Comparison of ENCODE assay signal across 2 cellular contexts in the genomic region with DNA sequence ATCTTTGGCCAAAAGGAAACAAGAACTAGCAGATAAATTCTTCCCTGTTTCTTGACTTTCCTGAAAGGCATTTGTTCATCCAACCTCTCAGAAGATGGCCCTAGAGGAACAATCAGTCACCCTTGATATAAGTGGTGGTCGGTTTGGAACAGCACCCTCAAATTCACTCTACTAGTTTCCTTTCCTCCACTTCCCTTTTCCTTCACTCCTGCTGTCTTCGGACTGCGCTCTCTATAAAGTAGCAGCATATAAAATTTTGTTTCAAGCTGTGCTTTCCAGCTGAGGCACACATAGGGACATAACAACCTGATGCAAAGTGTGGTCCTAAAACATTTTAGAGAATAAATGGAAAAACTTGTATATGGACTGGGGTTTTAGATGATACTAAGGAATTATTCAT.
TF ChIP-seq lines count a peak whose summit lies in the region.

No MANE protein-coding gene starts in this region.

TF ChIP-seq in GM23338, 12 proteins besides CTCF, POLR2A, EP300 and RAD21 (continues in another document):
- TF ChIP-seq CREB1 (CRISPR knock-in tag; IDR thresholded peaks at IDR 0.05; ENCODE audit: low read depth): no peak
- TF ChIP-seq, protein P1, sequence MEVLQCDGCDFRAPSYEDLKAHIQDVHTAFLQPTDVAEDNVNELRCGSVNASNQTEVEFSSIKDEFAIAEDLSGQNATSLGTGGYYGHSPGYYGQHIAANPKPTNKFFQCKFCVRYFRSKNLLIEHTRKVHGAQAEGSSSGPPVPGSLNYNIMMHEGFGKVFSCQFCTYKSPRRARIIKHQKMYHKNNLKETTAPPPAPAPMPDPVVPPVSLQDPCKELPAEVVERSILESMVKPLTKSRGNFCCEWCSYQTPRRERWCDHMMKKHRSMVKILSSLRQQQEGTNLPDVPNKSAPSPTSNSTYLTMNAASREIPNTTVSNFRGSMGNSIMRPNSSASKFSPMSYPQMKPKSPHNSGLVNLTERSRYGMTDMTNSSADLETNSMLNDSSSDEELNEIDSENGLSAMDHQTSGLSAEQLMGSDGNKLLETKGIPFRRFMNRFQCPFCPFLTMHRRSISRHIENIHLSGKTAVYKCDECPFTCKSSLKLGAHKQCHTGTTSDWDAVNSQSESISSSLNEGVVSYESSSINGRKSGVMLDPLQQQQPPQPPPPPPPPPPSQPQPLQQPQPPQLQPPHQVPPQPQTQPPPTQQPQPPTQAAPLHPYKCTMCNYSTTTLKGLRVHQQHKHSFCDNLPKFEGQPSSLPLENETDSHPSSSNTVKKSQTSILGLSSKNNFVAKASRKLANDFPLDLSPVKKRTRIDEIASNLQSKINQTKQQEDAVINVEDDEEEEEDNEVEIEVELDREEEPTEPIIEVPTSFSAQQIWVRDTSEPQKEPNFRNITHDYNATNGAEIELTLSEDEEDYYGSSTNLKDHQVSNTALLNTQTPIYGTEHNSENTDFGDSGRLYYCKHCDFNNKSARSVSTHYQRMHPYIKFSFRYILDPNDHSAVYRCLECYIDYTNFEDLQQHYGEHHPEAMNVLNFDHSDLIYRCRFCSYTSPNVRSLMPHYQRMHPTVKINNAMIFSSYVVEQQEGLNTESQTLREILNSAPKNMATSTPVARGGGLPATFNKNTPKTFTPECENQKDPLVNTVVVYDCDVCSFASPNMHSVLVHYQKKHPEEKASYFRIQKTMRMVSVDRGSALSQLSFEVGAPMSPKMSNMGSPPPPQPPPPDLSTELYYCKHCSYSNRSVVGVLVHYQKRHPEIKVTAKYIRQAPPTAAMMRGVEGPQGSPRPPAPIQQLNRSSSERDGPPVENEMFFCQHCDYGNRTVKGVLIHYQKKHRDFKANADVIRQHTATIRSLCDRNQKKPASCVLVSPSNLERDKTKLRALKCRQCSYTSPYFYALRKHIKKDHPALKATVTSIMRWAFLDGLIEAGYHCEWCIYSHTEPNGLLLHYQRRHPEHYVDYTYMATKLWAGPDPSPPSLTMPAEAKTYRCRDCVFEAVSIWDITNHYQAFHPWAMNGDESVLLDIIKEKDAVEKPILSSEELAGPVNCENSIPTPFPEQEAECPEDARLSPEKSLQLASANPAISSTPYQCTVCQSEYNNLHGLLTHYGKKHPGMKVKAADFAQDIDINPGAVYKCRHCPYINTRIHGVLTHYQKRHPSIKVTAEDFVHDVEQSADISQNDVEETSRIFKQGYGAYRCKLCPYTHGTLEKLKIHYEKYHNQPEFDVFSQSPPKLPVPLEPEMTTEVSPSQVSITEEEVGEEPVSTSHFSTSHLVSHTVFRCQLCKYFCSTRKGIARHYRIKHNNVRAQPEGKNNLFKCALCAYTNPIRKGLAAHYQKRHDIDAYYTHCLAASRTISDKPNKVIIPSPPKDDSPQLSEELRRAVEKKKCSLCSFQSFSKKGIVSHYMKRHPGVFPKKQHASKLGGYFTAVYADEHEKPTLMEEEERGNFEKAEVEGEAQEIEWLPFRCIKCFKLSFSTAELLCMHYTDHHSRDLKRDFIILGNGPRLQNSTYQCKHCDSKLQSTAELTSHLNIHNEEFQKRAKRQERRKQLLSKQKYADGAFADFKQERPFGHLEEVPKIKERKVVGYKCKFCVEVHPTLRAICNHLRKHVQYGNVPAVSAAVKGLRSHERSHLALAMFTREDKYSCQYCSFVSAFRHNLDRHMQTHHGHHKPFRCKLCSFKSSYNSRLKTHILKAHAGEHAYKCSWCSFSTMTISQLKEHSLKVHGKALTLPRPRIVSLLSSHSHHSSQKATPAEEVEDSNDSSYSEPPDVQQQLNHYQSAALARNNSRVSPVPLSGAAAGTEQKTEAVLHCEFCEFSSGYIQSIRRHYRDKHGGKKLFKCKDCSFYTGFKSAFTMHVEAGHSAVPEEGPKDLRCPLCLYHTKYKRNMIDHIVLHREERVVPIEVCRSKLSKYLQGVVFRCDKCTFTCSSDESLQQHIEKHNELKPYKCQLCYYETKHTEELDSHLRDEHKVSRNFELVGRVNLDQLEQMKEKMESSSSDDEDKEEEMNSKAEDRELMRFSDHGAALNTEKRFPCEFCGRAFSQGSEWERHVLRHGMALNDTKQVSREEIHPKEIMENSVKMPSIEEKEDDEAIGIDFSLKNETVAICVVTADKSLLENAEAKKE (CRISPR knock-in tag; IDR thresholded peaks at IDR 0.05): no peak
- no peak for TF ChIP-seq JUNB (IDR thresholded peaks at IDR 0.05; ENCODE audit: unreplicated experiment)
- TF ChIP-seq, protein P2, sequence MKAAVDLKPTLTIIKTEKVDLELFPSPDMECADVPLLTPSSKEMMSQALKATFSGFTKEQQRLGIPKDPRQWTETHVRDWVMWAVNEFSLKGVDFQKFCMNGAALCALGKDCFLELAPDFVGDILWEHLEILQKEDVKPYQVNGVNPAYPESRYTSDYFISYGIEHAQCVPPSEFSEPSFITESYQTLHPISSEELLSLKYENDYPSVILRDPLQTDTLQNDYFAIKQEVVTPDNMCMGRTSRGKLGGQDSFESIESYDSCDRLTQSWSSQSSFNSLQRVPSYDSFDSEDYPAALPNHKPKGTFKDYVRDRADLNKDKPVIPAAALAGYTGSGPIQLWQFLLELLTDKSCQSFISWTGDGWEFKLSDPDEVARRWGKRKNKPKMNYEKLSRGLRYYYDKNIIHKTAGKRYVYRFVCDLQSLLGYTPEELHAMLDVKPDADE (IDR thresholded peaks at IDR 0.05): no peak
- TF ChIP-seq ZNF331 (CRISPR knock-in tag; IDR thresholded peaks at IDR 0.05; ENCODE audit: low read depth): no peak
- TF ChIP-seq EZH2 (IDR thresholded peaks at IDR 0.05; ENCODE audit: low read depth, unreplicated experiment): no peak
- TF ChIP-seq POLR2AphosphoS5 (IDR thresholded peaks at IDR 0.05; ENCODE audit: low read depth): no peak
- TF ChIP-seq STAT1 (IDR thresholded peaks at IDR 0.05; ENCODE audit: unreplicated experiment): no peak
- TF ChIP-seq EZH2phosphoT487 (IDR thresholded peaks at IDR 0.05; ENCODE audit: unreplicated experiment): no peak
- TF ChIP-seq ZNF114 (CRISPR knock-in tag; IDR thresholded peaks at IDR 0.05): no peak
- TF ChIP-seq NANOG (IDR thresholded peaks at IDR 0.05; ENCODE audit: borderline replicate concordance): no peak

TF ChIP-seq in H1, 55 proteins besides CTCF, POLR2A, EP300 and RAD21:
- TF ChIP-seq POU5F1 (IDR thresholded peaks at IDR 0.05; ENCODE audit: low read depth, low read length) (no peak), TAF7 (optimal IDR thresholded peaks at IDR 0.05; ENCODE audit: borderline replicate concordance, low read depth, low read length) (no peak), CBX8 (IDR thresholded peaks at IDR 0.05; ENCODE audit: borderline replicate concordance, low read depth, low read length) (no peak), CBX5 (IDR thresholded peaks at IDR 0.05; ENCODE audit: low read depth, low read length) (no peak), BCL11A (IDR thresholded peaks at IDR 0.05; ENCODE audit: low read depth in 2 of 2, low read length in 2 of 2) (no peak), EGR1 (IDR thresholded peaks at IDR 0.05; ENCODE audit: borderline replicate concordance, low read depth, low read length) (no peak), HDAC2 (IDR thresholded peaks at IDR 0.05; ENCODE audit: borderline replicate concordance in 1 of 2, low read depth in 2 of 2, low read length in 2 of 2) (no peak), JUN (IDR thresholded peaks at IDR 0.05; ENCODE audit: low read depth, low read length) (no peak), SAP30 (IDR thresholded peaks at IDR 0.05; ENCODE audit: insufficient read depth, insufficient replicate concordance, low read length) (no peak), NANOG (IDR thresholded peaks at IDR 0.05; ENCODE audit: insufficient read depth, low read depth, low read length, poor library complexity, severe bottlenecking) (no peak), YY1 (IDR thresholded peaks at IDR 0.05; ENCODE audit: low read depth, low read length) (no peak), SIN3A (conservative IDR thresholded peaks at IDR 0.05 in 1 of 2, IDR thresholded peaks at IDR 0.05 in 1 of 2; ENCODE audit: low read depth in 1 of 2, low read length in 2 of 2) (no peak), ZNF274 (IDR thresholded peaks at IDR 0.05; ENCODE audit: borderline replicate concordance, extremely low read depth, low read length) (no peak)
- TF ChIP-seq, protein P3, sequence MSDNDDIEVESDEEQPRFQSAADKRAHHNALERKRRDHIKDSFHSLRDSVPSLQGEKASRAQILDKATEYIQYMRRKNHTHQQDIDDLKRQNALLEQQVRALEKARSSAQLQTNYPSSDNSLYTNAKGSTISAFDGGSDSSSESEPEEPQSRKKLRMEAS (IDR thresholded peaks at IDR 0.05): no peak
- TF ChIP-seq, protein P4, sequence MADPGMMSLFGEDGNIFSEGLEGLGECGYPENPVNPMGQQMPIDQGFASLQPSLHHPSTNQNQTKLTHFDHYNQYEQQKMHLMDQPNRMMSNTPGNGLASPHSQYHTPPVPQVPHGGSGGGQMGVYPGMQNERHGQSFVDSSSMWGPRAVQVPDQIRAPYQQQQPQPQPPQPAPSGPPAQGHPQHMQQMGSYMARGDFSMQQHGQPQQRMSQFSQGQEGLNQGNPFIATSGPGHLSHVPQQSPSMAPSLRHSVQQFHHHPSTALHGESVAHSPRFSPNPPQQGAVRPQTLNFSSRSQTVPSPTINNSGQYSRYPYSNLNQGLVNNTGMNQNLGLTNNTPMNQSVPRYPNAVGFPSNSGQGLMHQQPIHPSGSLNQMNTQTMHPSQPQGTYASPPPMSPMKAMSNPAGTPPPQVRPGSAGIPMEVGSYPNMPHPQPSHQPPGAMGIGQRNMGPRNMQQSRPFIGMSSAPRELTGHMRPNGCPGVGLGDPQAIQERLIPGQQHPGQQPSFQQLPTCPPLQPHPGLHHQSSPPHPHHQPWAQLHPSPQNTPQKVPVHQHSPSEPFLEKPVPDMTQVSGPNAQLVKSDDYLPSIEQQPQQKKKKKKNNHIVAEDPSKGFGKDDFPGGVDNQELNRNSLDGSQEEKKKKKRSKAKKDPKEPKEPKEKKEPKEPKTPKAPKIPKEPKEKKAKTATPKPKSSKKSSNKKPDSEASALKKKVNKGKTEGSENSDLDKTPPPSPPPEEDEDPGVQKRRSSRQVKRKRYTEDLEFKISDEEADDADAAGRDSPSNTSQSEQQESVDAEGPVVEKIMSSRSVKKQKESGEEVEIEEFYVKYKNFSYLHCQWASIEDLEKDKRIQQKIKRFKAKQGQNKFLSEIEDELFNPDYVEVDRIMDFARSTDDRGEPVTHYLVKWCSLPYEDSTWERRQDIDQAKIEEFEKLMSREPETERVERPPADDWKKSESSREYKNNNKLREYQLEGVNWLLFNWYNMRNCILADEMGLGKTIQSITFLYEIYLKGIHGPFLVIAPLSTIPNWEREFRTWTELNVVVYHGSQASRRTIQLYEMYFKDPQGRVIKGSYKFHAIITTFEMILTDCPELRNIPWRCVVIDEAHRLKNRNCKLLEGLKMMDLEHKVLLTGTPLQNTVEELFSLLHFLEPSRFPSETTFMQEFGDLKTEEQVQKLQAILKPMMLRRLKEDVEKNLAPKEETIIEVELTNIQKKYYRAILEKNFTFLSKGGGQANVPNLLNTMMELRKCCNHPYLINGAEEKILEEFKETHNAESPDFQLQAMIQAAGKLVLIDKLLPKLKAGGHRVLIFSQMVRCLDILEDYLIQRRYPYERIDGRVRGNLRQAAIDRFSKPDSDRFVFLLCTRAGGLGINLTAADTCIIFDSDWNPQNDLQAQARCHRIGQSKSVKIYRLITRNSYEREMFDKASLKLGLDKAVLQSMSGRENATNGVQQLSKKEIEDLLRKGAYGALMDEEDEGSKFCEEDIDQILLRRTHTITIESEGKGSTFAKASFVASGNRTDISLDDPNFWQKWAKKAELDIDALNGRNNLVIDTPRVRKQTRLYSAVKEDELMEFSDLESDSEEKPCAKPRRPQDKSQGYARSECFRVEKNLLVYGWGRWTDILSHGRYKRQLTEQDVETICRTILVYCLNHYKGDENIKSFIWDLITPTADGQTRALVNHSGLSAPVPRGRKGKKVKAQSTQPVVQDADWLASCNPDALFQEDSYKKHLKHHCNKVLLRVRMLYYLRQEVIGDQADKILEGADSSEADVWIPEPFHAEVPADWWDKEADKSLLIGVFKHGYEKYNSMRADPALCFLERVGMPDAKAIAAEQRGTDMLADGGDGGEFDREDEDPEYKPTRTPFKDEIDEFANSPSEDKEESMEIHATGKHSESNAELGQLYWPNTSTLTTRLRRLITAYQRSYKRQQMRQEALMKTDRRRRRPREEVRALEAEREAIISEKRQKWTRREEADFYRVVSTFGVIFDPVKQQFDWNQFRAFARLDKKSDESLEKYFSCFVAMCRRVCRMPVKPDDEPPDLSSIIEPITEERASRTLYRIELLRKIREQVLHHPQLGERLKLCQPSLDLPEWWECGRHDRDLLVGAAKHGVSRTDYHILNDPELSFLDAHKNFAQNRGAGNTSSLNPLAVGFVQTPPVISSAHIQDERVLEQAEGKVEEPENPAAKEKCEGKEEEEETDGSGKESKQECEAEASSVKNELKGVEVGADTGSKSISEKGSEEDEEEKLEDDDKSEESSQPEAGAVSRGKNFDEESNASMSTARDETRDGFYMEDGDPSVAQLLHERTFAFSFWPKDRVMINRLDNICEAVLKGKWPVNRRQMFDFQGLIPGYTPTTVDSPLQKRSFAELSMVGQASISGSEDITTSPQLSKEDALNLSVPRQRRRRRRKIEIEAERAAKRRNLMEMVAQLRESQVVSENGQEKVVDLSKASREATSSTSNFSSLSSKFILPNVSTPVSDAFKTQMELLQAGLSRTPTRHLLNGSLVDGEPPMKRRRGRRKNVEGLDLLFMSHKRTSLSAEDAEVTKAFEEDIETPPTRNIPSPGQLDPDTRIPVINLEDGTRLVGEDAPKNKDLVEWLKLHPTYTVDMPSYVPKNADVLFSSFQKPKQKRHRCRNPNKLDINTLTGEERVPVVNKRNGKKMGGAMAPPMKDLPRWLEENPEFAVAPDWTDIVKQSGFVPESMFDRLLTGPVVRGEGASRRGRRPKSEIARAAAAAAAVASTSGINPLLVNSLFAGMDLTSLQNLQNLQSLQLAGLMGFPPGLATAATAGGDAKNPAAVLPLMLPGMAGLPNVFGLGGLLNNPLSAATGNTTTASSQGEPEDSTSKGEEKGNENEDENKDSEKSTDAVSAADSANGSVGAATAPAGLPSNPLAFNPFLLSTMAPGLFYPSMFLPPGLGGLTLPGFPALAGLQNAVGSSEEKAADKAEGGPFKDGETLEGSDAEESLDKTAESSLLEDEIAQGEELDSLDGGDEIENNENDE (IDR thresholded peaks at IDR 0.05; ENCODE audit: insufficient replicate concordance, low read length): no peak
- TF ChIP-seq, protein P5, sequence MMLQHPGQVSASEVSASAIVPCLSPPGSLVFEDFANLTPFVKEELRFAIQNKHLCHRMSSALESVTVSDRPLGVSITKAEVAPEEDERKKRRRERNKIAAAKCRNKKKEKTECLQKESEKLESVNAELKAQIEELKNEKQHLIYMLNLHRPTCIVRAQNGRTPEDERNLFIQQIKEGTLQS (IDR thresholded peaks at IDR 0.05; ENCODE audit: insufficient read depth, low read depth, low read length): no peak
- TF ChIP-seq, protein P6, sequence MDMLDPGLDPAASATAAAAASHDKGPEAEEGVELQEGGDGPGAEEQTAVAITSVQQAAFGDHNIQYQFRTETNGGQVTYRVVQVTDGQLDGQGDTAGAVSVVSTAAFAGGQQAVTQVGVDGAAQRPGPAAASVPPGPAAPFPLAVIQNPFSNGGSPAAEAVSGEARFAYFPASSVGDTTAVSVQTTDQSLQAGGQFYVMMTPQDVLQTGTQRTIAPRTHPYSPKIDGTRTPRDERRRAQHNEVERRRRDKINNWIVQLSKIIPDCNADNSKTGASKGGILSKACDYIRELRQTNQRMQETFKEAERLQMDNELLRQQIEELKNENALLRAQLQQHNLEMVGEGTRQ (IDR thresholded peaks at IDR 0.05; ENCODE audit: low read length): no peak
TF ChIP-seq in H1: peak in this region for 0.
